ENCODE assay signal across 22 cellular contexts in genomic region chr6:8995156-8995555, GRCh38.
"Had no signal": no experiment of that assay in that cellular context is flagged by ENCODE, and none has a peak within 500 bp of the region (broad histone marks: within the 10 kb centered on the region; RNA-seq: fewer than 3 reads in every experiment).

No MANE protein-coding gene starts in this region.

- ATAC-seq: foreskin keratinocyte, gastrocnemius medialis, heart right ventricle, left cardiac atrium, left lung, left ventricle myocardium superior, lower lobe of right lung, mucosa of descending colon had no signal

- H3K9me3 Mint-ChIP-seq: dendritic cell treated with granulocyte-macrophage colony-stimulating factor and Interleukin-4, amounts not matched to agents 40 ng/mL and 50 ng/mL, for 4 days had no signal

- DNase-seq: colonic mucosa; cortex of kidney; effector CD8-positive, alpha-beta T cell; foreskin keratinocyte; gastrocnemius medialis; glutamatergic neuron; head of caudate nucleus; heart right ventricle; hippocampal formation; left cardiac atrium; left lung; left ventricle myocardium superior; lower lobe of right lung; mesenchymal stem cell; mucosa of descending colon; naive B cell had no signal

- H3K36me3 ChIP-seq: colonic mucosa, esophagus muscularis mucosa, gastrocnemius medialis, heart right ventricle, left lung, lower lobe of right lung had no signal

- H3K4me1 Mint-ChIP-seq: naive B cell had no signal

- FAIRE-seq: endothelial cell of umbilical vein, islet of Langerhans, keratinocyte had no signal

- H3K4me1 ChIP-seq: colonic mucosa, esophagus muscularis mucosa, foreskin keratinocyte, gastrocnemius medialis, heart right ventricle, left lung, lower lobe of right lung had no signal

- H3K27ac Mint-ChIP-seq: dendritic cell treated with granulocyte-macrophage colony-stimulating factor and Interleukin-4, amounts not matched to agents 40 ng/mL and 50 ng/mL, for 4 days; mesothelial cell of epicardium; naive B cell had no signal

- H3K9me3 ChIP-seq: colonic mucosa, esophagus muscularis mucosa, gastrocnemius medialis, heart right ventricle, left lung, lower lobe of right lung, mucosa of descending colon had no signal

- H3K4me3 Mint-ChIP-seq: dendritic cell treated with granulocyte-macrophage colony-stimulating factor and Interleukin-4, amounts not matched to agents 40 ng/mL and 50 ng/mL, for 4 days; mesothelial cell of epicardium; naive B cell had no signal

- H3K27me3 ChIP-seq: colonic mucosa, foreskin keratinocyte, gastrocnemius medialis, left lung had no signal

- H3K27me3 Mint-ChIP-seq: dendritic cell treated with granulocyte-macrophage colony-stimulating factor and Interleukin-4, amounts not matched to agents 40 ng/mL and 50 ng/mL, for 4 days had no signal

- H3K4me3 ChIP-seq: colonic mucosa, esophagus muscularis mucosa, gastrocnemius medialis, heart right ventricle, left lung, lower lobe of right lung, mucosa of descending colon had no signal

- H3K36me3 Mint-ChIP-seq: mesothelial cell of epicardium, naive B cell had no signal

- H3K27ac ChIP-seq: colonic mucosa, esophagus muscularis mucosa, foreskin keratinocyte, gastrocnemius medialis, heart right ventricle, left lung, lower lobe of right lung had no signal
